In the genomic region with DNA sequence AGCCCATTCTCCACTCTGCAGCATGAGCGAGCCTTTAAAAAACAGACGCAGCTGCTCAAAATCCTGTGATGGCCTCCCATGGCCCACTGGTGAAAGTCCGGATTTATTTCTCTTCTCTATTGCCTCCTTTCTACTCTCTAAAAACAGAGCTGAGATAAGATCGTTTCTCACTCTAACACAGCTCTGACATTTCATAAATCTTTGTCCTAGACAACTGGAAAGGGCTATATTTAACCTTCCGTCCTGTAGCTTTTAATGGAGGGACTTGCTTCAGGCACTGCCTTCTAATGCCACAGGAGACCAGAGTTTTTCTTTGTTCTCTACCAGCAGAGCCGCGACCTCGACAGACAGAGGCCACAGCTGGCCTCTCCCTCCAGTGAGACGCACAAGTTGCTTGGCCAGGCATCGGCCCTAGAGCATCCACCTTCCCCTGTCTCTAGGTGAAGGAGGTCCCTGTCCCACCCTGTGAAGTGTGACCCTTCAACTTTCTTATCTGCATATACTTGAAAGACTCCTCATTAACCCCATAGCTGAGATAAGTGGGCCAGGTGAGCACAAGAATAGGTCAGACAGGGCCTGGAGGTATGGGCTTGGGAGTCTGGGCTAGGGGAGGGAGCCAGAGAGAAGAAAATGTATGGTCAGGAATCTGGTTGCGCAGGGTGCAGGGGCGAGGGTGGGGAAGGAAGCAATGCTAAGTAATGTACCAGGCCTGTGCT, we compare ENCODE assay signal across 1 cellular context.
TF ChIP-seq lines count a peak whose summit lies in the region.

No MANE protein-coding gene starts in this region.

TF ChIP-seq in endothelial cell of umbilical vein, 7 proteins besides CTCF, POLR2A, EP300 and RAD21:
- TF ChIP-seq EZH2 (IDR thresholded peaks at IDR 0.05; ENCODE audit: borderline replicate concordance, low read depth, low read length, severe bottlenecking) (no peak), MYC (IDR thresholded peaks at IDR 0.05; ENCODE audit: low read depth, low read length) (no peak), GATA2 (IDR thresholded peaks at IDR 0.05; ENCODE audit: insufficient read depth, insufficient read length, low read depth, low read length) (no peak), POLR2AphosphoS5 (IDR thresholded peaks at IDR 0.05; ENCODE audit: insufficient read depth, low read depth, low read length) (no peak), FOS (IDR thresholded peaks at IDR 0.05; ENCODE audit: borderline replicate concordance, insufficient read depth, low read length) (no peak), JUN (IDR thresholded peaks at IDR 0.05; ENCODE audit: borderline replicate concordance, insufficient read depth, insufficient read length, low read depth) (no peak)
- TF ChIP-seq, protein P1, sequence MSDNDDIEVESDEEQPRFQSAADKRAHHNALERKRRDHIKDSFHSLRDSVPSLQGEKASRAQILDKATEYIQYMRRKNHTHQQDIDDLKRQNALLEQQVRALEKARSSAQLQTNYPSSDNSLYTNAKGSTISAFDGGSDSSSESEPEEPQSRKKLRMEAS (IDR thresholded peaks at IDR 0.05; ENCODE audit: insufficient read depth, insufficient read length), result no peak
